In the genomic region with DNA sequence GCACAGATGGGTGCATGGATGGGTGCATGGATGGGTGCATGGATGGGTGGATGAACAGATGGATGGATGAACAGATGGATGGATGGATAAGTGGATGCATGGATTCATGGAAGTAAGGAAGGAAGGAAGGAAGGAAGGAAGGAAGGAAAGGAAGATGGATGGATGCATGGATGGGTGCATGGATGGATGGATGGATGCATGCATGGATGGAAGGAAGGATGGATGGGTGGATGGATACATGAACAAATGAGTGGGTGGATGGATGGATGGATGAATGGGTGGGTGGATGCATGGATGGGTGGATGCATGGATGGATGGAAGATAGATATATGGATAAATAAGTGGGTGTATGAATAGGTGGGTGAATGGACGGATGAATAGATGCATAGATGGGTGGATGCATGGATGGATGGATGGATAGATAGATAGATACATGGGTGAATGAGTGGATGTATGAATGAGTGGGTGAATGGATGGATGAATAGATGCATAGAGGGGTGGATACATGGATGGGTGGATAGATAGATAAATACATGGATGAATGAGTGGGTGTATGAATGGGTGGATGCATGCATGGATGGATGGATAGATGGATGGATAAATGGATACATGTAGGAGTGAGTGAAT, we compare ENCODE assay signal across 3 cellular contexts.
TF ChIP-seq lines count a peak whose summit lies in the region.

No MANE protein-coding gene starts in this region.

TF ChIP-seq in HepG2, 621 proteins besides CTCF, POLR2A, EP300 and RAD21:
- TF ChIP-seq, protein P1, sequence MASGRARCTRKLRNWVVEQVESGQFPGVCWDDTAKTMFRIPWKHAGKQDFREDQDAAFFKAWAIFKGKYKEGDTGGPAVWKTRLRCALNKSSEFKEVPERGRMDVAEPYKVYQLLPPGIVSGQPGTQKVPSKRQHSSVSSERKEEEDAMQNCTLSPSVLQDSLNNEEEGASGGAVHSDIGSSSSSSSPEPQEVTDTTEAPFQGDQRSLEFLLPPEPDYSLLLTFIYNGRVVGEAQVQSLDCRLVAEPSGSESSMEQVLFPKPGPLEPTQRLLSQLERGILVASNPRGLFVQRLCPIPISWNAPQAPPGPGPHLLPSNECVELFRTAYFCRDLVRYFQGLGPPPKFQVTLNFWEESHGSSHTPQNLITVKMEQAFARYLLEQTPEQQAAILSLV (CRISPR knock-in tag; IDR thresholded peaks at IDR 0.05; ENCODE audit: borderline replicate concordance), result no peak
- no peak for TF ChIP-seq ZBTB21 (CRISPR knock-in tag; IDR thresholded peaks at IDR 0.05)
- no peak for TF ChIP-seq ERF (CRISPR knock-in tag; IDR thresholded peaks at IDR 0.05)
- 0 out of 2 replicates have a peak, but pooled peaks have one; percentile 1 for TF ChIP-seq RAD51 (IDR thresholded peaks at IDR 0.05; ENCODE audit: borderline replicate concordance)
- no peak for TF ChIP-seq PCBP1 (IDR thresholded peaks at IDR 0.05; ENCODE audit: borderline replicate concordance, low read depth, low read length)
- no peak for TF ChIP-seq ZNF441 (CRISPR knock-in tag; IDR thresholded peaks at IDR 0.05; ENCODE audit: borderline replicate concordance)

TF ChIP-seq in HEK293, 187 proteins besides CTCF, POLR2A, EP300 and RAD21:
- TF ChIP-seq SP2 (tag by site-specific recombination; IDR thresholded peaks at IDR 0.05) (no peak), ZBTB17 (tag by site-specific recombination; IDR thresholded peaks at IDR 0.05) (peak; percentile 85), ZNF366 (tag by site-specific recombination; conservative IDR thresholded peaks at IDR 0.05) (peak; percentile 95)

TF ChIP-seq in IMR-90, 13 proteins besides CTCF, POLR2A, EP300 and RAD21:
- no peak for TF ChIP-seq CHD1 (IDR thresholded peaks at IDR 0.05; ENCODE audit: low read depth, low read length)
- no peak for TF ChIP-seq BHLHE40 (IDR thresholded peaks at IDR 0.05; ENCODE audit: low read depth, low read length)
- no peak for TF ChIP-seq USF2 (IDR thresholded peaks at IDR 0.05; ENCODE audit: low read depth, low read length)
- no peak for TF ChIP-seq NFE2L2 (IDR thresholded peaks at IDR 0.05; ENCODE audit: low read depth, low read length)
